23 cellular contexts compared by ENCODE assay signal in the genomic region with DNA sequence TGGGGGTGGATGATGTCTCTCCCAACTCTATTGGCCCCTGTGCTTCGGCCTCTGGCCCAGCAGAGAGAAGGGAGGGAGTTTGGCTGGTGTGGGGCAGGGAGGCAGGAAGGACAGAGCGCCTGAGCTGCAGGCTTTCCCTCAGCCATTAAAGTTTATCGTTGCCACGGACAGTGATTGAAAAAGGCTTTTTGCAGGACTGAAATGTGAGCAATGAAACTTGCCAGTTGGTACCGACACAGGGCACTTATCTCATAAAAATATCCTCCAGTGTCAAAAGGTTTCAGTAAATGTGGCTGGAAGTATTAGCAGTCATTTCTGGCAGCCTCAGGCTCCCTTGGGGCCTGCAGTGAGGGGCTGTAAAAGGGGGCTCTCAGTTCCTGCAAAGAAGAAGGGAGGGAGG.
DNase-seq lines count a peak whose midpoint lies in the region; TF ChIP-seq lines count a peak whose summit lies in the region.
"Had no signal": no experiment of that assay in that cellular context is flagged by ENCODE, and none has a peak within 500 bp of the region (broad histone marks: within the 10 kb centered on the region; RNA-seq: fewer than 3 reads in every experiment).

No MANE protein-coding gene starts in this region.

- TF ChIP-seq CTCF in glutamatergic neuron (IDR thresholded peaks at IDR 0.05; ENCODE audit: partially characterized antibody, unreplicated experiment) (no peak), nephron (IDR thresholded peaks at IDR 0.05; ENCODE audit: unreplicated experiment in 3 of 3) (no peak), uterus (IDR thresholded peaks at IDR 0.05) (no peak)

- H3K27ac ChIP-seq in uterus = peak overlapping the region; percentile 53 to 67
- H3K27ac ChIP-seq: 22Rv1, foreskin keratinocyte, pancreas had no signal

- H3K36me3 ChIP-seq in uterus = no peaks in the 10 kb centered on the region
- H3K36me3 ChIP-seq: pancreas had no signal

- no peaks in the 10 kb centered on the region for H3K36me3 Mint-ChIP-seq in glutamatergic neuron (ENCODE audit: unreplicated experiment)
- no peaks in the 10 kb centered on the region for H3K36me3 Mint-ChIP-seq in nephron (ENCODE audit: low read depth)
- H3K36me3 Mint-ChIP-seq: activated naive CD4-positive, alpha-beta T cell treated with anti-CD3 and anti-CD28 coated beads, Interleukin-2, amount 50 U/mL, for 24 hours had no signal

- DNase-seq in DMS79 treated with DMSO at 0.1 percent for 48 hours (lab: John Stamatoyannopoulos, UW) (peak; percentile 19), DMS79 (lab: John Stamatoyannopoulos, UW) (no peak), glutamatergic neuron (peak; percentile 52), uterus (peak; percentile 51 to 63), SKM-1 (lab: John Stamatoyannopoulos, UW; ENCODE audit: unreplicated experiment) (no peak), NCI-H748 (lab: John Stamatoyannopoulos, UW; ENCODE audit: unreplicated experiment) (no peak)
- no peak for DNase-seq in activated CD8-positive, alpha-beta memory T cell treated with anti-CD3 and anti-CD28 coated beads for 24 hours
- DNase-seq: activated CD4-positive, alpha-beta T cell treated with anti-CD3 and anti-CD28 coated beads, Interleukin-2, amount 50 U/mL, for 4 hours; activated T-cell treated with anti-CD3 and anti-CD28 coated beads, Interleukin-2, amount 50 U/mL, for 24 hours; C1 segment of cervical spinal cord; foreskin keratinocyte; GF-D8; left colon; NCI-H2029 treated with DMSO at 0.1 percent for 48 hours; NCI-H524; stimulated activated CD4-positive, alpha-beta T cell treated with anti-CD3 and anti-CD28 coated beads, Interleukin-4, amount 100 ng/mL, for 4 hours had no signal

- no peak overlapping the region for H3K4me3 ChIP-seq in uterus
- H3K4me3 ChIP-seq: coronary artery, GM12878, pancreas, smooth muscle cell had no signal

- H3K27me3 ChIP-seq in uterus = no peaks in the 10 kb centered on the region
- H3K27me3 ChIP-seq: pancreas had no signal

- H3K4me1 ChIP-seq in uterus = peaks cover 0 to 7% of the 10 kb centered on the region in 2 donors
- H3K4me1 ChIP-seq: foreskin keratinocyte, pancreas had no signal

- no peaks in the 10 kb centered on the region for H3K9me3 ChIP-seq in uterus
- H3K9me3 ChIP-seq: pancreas had no signal

- TF ChIP-seq POLR2A in uterus (IDR thresholded peaks at IDR 0.05) = no peak

- H3K9me3 Mint-ChIP-seq in glutamatergic neuron (ENCODE audit: unreplicated experiment) (peaks cover 9% of the 10 kb centered on the region), nephron (no peaks in the 10 kb centered on the region)
- H3K9me3 Mint-ChIP-seq: activated naive CD4-positive, alpha-beta T cell treated with anti-CD3 and anti-CD28 coated beads, Interleukin-2, amount 50 U/mL, for 24 hours; activated T-cell treated with anti-CD3 and anti-CD28 coated beads, Interleukin-2, amount 50 U/mL, for 24 hours had no signal

- H3K4me3 Mint-ChIP-seq in glutamatergic neuron (ENCODE audit: unreplicated experiment) (peak overlapping the region; percentile 43), nephron (peak overlapping the region; percentile 6 to 70 (median 45))
- H3K4me3 Mint-ChIP-seq: activated naive CD4-positive, alpha-beta T cell treated with anti-CD3 and anti-CD28 coated beads, Interleukin-2, amount 50 U/mL, for 24 hours; activated T-cell treated with anti-CD3 and anti-CD28 coated beads, Interleukin-2, amount 50 U/mL, for 24 hours had no signal

- H3K27me3 Mint-ChIP-seq in glutamatergic neuron (ENCODE audit: unreplicated experiment) = peaks cover 11% of the 10 kb centered on the region
- peaks cover 9% of the 10 kb centered on the region for H3K27me3 Mint-ChIP-seq in nephron (ENCODE audit: low read depth)
- H3K27me3 Mint-ChIP-seq: activated naive CD4-positive, alpha-beta T cell treated with anti-CD3 and anti-CD28 coated beads, Interleukin-2, amount 50 U/mL, for 24 hours had no signal

- H3K4me1 Mint-ChIP-seq in glutamatergic neuron (ENCODE audit: low read depth, unreplicated experiment) (peaks cover 49% of the 10 kb centered on the region), nephron (peaks cover 57% of the 10 kb centered on the region)
- H3K4me1 Mint-ChIP-seq: activated naive CD4-positive, alpha-beta T cell treated with anti-CD3 and anti-CD28 coated beads, Interleukin-2, amount 50 U/mL, for 24 hours had no signal

- intact Hi-C loops in uterus (cut with DNase I; ENCODE audit: low total_unique reads) = no loop called here

- peak overlapping the region; percentile 4 for H3K27ac Mint-ChIP-seq in glutamatergic neuron (ENCODE audit: unreplicated experiment)
- H3K27ac Mint-ChIP-seq in nephron = peak overlapping the region; percentile 86 to 96 (median 87)
- H3K27ac Mint-ChIP-seq: activated naive CD4-positive, alpha-beta T cell treated with anti-CD3 and anti-CD28 coated beads, Interleukin-2, amount 50 U/mL, for 24 hours; activated T-cell treated with anti-CD3 and anti-CD28 coated beads, Interleukin-2, amount 50 U/mL, for 24 hours had no signal

Comparison
In these comparisons a context has a peak if more than half of its experiments do, and no peak if none do; other contexts are left out.
1. DNase-seq: peak in DMS79 treated with DMSO at 0.1 percent for 48 hours (single experiment), glutamatergic neuron (single experiment) and uterus (2 of 2); none in DMS79 (single experiment), activated CD8-positive, alpha-beta memory T cell treated with anti-CD3 and anti-CD28 coated beads for 24 hours (single experiment), SKM-1 (single experiment) and NCI-H748 (single experiment).